ENCODE assay signal across 9 cellular contexts in the genomic region with DNA sequence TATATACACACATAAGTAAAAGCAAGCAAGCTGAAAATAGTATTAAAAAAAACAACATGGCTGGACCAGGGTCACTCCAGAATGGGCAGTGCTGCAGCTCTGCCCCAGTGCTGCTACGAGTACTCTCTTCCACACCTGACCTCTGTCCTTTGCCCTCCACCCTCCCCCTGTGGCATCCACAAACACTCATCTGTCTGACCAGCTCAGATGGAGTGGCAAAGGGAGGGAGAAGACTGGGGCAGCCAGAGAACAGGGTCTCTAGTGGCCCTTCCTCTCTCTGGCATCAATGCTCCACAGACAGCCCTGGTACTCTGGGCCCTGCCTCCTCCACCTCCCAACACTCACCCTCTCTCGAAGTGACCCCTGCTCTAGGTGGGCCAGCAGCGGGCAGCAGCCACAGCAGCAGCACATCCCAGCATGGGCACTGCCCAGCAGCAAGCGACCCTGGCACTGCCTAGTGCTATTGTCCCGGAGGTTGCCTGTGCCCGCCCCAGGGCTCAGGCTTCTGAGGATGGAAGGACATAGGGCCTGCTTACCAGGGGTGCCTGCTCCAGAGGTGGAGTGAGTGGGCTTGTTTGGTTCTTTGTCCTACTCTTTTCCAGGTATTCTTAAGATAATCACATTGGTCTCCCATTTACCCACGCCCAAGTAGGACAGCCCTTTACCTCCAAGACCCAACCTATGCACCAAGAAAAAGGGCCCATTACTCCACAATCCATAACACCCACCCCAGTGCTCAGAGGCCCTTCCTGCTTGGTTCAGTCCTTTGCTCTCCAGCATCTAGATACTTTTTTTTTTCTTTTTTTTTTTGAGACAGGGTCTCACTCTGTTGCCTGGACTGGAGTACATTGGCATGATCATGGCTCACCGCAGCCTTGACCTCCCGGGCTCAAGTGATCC. TPM values are rescaled to one million over a fixed set of nuclear protein-coding genes. Genes with fewer than 3 reads are reported as not detected.
DNase-seq lines count a peak whose midpoint lies in the region; ATAC-seq and TF ChIP-seq lines count a peak whose summit lies in the region.
"Had no signal": no experiment of that assay in that cellular context is flagged by ENCODE, and none has a peak within 500 bp of the region (broad histone marks: within the 10 kb centered on the region; RNA-seq: fewer than 3 reads in every experiment).

No MANE protein-coding gene starts in this region.

- peaks cover 7 to 36% of the 10 kb centered on the region in 2 experiments; a peak in 2 of 3 replicates for H3K36me3 ChIP-seq in HEK293 (ENCODE audit: control insufficient read depth in 2 of 2, insufficient read depth in 1 of 2, low read length in 2 of 2)
- peaks cover 0 to 65% (median 16%) of the 10 kb centered on the region in 6 donors for H3K36me3 ChIP-seq in spleen

- no peaks in the 10 kb centered on the region for H3K27me3 Mint-ChIP-seq in activated CD8-positive, alpha-beta T cell treated with anti-CD3 and anti-CD28 coated beads for 36 hours

- TF ChIP-seq POLR2A in spleen (IDR thresholded peaks at IDR 0.05): no peak

- TF ChIP-seq CTCF in HEK293 (tag by site-specific recombination; IDR thresholded peaks at IDR 0.05) (no peak), spleen (IDR thresholded peaks at IDR 0.05 in 8 of 11, conservative IDR thresholded peaks at IDR 0.05 in 3 of 11) (no peak)
- TF ChIP-seq CTCF in activated CD8-positive, alpha-beta T cell treated with anti-CD3 and anti-CD28 coated beads for 36 hours (IDR thresholded peaks at IDR 0.05): no peak

- H3K4me1 ChIP-seq in HEK293 (ENCODE audit: control insufficient read depth, insufficient read depth, low read length) (peaks cover 17% of the 10 kb centered on the region), spleen (peaks cover 84 to 100% (median 95%) of the 10 kb centered on the region in 6 donors)

- H3K4me3 ChIP-seq in HEK293 (ENCODE audit: low read depth, low read length) (no peak overlapping the region), spleen (peak overlapping the region in 1 of 8 donors; percentile 23)

- ATAC-seq in activated CD8-positive, alpha-beta T cell treated with anti-CD3 and anti-CD28 coated beads for 36 hours: no peak
- ATAC-seq in GM21360 (IDR thresholded peaks at IDR 0.05; ENCODE audit: unreplicated experiment): no peak

- no peaks in the 10 kb centered on the region for H3K27me3 ChIP-seq in spleen (replicated peaks in 1 of 7)

- H3K4me1 Mint-ChIP-seq in activated CD8-positive, alpha-beta T cell treated with anti-CD3 and anti-CD28 coated beads for 36 hours (ENCODE audit: low read depth): peaks cover 90% of the 10 kb centered on the region

- H3K9me3 ChIP-seq in HEK293 (ENCODE audit: control insufficient read depth, insufficient read depth, low read depth, low read length): no peaks in the 10 kb centered on the region
- H3K9me3 ChIP-seq in spleen: no peaks in the 10 kb centered on the region

- POLR2A ChIA-PET in HEK293 (lab: Yijun Ruan, JAX): no interaction called here
- POLR2A ChIA-PET in activated CD8-positive, alpha-beta T cell treated with anti-CD3 and anti-CD28 coated beads for 36 hours (lab: Charles Lee): interaction anchor here (1.0 to 8.2 kb wide), 4 partner anchors 10 to 48 kb away, joined by 3 to 46 read pairs (median 10); a partner anchor contains a TSS

- 64 to 83% (median 70%) methylated on average over 7 to 9 of the region's 9 CpGs for WGBS in spleen, 5 donors

- peaks cover 83% of the 10 kb centered on the region for H3K36me3 Mint-ChIP-seq in activated CD8-positive, alpha-beta T cell treated with anti-CD3 and anti-CD28 coated beads for 36 hours (ENCODE audit: low read depth)

- H3K27ac ChIP-seq in HEK293 (ENCODE audit: extremely low read depth, low read depth, low read length) (no peak overlapping the region), spleen (peak overlapping the region in 7 of 8 donors; percentile 70 to 99 (median 98))

- no peak for DNase-seq in activated CD8-positive, alpha-beta T cell treated with anti-CD3 and anti-CD28 coated beads for 36 hours
- peak; percentile 34 to 71 for DNase-seq in hippocampal formation (lab: John Stamatoyannopoulos, UW)
- peak; percentile 77 for DNase-seq in spleen
- no peak for DNase-seq in NCI-H510A (lab: John Stamatoyannopoulos, UW)
- no peak for DNase-seq in OCI-M1 (lab: John Stamatoyannopoulos, UW)
- DNase-seq: activated CD4-positive, alpha-beta T cell treated with anti-CD3 and anti-CD28 coated beads, Interleukin-2, amount 50 U/mL, for 1 hour had no signal

- H3K27ac Mint-ChIP-seq in activated CD8-positive, alpha-beta T cell treated with anti-CD3 and anti-CD28 coated beads for 36 hours: peak overlapping the region; percentile 83

- peak overlapping the region; percentile 47 for H3K4me3 Mint-ChIP-seq in activated CD8-positive, alpha-beta T cell treated with anti-CD3 and anti-CD28 coated beads for 36 hours

- intact Hi-C loops in activated CD8-positive, alpha-beta T cell treated with anti-CD3 and anti-CD28 coated beads for 36 hours (cut with micrococcal nuclease): no loop called here
- intact Hi-C loops in spleen (cut with DNase I; ENCODE audit: low total_unique reads): no loop called here

- H3K9me3 Mint-ChIP-seq in activated CD8-positive, alpha-beta T cell treated with anti-CD3 and anti-CD28 coated beads for 36 hours: no peaks in the 10 kb centered on the region

- CTCF ChIA-PET in HEK293 (lab: Yijun Ruan, JAX): interaction anchor here (0.6 kb wide), 1 partner anchor 37 kb away, joined by 3 read pairs; no protein-coding TSS in a partner anchor
- CTCF ChIA-PET in activated CD8-positive, alpha-beta T cell treated with anti-CD3 and anti-CD28 coated beads for 36 hours (lab: Charles Lee): interaction anchor here (1.1 to 2.7 kb wide), 3 partner anchors 12 to 18 kb away, joined by 3 to 11 read pairs (median 4); no protein-coding TSS in a partner anchor

TF ChIP-seq in HEK293, 187 proteins besides CTCF, POLR2A, EP300 and RAD21 (continues in another document):
- TF ChIP-seq, protein P1, sequence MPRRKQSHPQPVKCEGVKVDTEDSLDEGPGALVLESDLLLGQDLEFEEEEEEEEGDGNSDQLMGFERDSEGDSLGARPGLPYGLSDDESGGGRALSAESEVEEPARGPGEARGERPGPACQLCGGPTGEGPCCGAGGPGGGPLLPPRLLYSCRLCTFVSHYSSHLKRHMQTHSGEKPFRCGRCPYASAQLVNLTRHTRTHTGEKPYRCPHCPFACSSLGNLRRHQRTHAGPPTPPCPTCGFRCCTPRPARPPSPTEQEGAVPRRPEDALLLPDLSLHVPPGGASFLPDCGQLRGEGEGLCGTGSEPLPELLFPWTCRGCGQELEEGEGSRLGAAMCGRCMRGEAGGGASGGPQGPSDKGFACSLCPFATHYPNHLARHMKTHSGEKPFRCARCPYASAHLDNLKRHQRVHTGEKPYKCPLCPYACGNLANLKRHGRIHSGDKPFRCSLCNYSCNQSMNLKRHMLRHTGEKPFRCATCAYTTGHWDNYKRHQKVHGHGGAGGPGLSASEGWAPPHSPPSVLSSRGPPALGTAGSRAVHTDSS (tag by site-specific recombination; IDR thresholded peaks at IDR 0.05): no peak
- TF ChIP-seq, protein P2, sequence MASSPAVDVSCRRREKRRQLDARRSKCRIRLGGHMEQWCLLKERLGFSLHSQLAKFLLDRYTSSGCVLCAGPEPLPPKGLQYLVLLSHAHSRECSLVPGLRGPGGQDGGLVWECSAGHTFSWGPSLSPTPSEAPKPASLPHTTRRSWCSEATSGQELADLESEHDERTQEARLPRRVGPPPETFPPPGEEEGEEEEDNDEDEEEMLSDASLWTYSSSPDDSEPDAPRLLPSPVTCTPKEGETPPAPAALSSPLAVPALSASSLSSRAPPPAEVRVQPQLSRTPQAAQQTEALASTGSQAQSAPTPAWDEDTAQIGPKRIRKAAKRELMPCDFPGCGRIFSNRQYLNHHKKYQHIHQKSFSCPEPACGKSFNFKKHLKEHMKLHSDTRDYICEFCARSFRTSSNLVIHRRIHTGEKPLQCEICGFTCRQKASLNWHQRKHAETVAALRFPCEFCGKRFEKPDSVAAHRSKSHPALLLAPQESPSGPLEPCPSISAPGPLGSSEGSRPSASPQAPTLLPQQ (tag by site-specific recombination; IDR thresholded peaks at IDR 0.05): no peak
- TF ChIP-seq, protein P3, sequence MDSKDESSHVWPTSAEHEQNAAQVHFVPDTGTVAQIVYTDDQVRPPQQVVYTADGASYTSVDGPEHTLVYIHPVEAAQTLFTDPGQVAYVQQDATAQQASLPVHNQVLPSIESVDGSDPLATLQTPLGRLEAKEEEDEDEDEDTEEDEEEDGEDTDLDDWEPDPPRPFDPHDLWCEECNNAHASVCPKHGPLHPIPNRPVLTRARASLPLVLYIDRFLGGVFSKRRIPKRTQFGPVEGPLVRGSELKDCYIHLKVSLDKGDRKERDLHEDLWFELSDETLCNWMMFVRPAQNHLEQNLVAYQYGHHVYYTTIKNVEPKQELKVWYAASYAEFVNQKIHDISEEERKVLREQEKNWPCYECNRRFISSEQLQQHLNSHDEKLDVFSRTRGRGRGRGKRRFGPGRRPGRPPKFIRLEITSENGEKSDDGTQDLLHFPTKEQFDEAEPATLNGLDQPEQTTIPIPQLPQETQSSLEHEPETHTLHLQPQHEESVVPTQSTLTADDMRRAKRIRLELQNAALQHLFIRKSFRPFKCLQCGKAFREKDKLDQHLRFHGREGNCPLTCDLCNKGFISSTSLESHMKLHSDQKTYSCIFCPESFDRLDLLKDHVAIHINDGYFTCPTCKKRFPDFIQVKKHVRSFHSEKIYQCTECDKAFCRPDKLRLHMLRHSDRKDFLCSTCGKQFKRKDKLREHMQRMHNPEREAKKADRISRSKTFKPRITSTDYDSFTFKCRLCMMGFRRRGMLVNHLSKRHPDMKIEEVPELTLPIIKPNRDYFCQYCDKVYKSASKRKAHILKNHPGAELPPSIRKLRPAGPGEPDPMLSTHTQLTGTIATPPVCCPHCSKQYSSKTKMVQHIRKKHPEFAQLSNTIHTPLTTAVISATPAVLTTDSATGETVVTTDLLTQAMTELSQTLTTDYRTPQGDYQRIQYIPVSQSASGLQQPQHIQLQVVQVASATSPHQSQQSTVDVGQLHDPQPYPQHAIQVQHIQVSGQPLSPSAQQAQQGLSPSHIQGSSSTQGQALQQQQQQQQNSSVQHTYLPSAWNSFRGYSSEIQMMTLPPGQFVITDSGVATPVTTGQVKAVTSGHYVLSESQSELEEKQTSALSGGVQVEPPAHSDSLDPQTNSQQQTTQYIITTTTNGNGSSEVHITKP (tag by site-specific recombination; IDR thresholded peaks at IDR 0.05): peak; percentile 65; the same call in 1 of the 2 replicates

RNA-seq across cellular contexts. Expression of a gene that starts 6.2 kb away (rescaled TPM):
- total RNA-seq in activated CD8-positive, alpha-beta T cell treated with anti-CD3 and anti-CD28 coated beads for 36 hours: 100 to 1,000 TPM; 147 to 150 TPM
- total RNA-seq in spleen: 100 to 1,000 TPM; 129 to 228 (median 192) TPM
- polyA plus RNA-seq in spleen: 10 to 100 TPM; 45.1 to 83.0 (median 63.4) TPM

RNA-seq across cellular contexts. Expression of a gene that starts 30.7 kb away (rescaled TPM):
- not detected for total RNA-seq in activated CD8-positive, alpha-beta T cell treated with anti-CD3 and anti-CD28 coated beads for 36 hours
- total RNA-seq in spleen: under 1 TPM in 1 of 7 donors, not detected in 6; 0.88 TPM
- polyA plus RNA-seq in spleen: under 1 TPM in 1 of 3 donors, not detected in 2; 0.06 TPM
- total RNA-seq: mononuclear cell had no signal

RNA-seq across cellular contexts. Expression of a gene that starts 37.9 kb away (rescaled TPM):
- 10 to 100 TPM; 68.1 to 71.3 TPM for total RNA-seq in activated CD8-positive, alpha-beta T cell treated with anti-CD3 and anti-CD28 coated beads for 36 hours
- 10 to 100 TPM; 43.2 to 70.5 (median 59.3) TPM for total RNA-seq in spleen
- 10 to 100 TPM; 24.9 to 33.8 (median 29.3) TPM for polyA plus RNA-seq in spleen

RNA-seq across cellular contexts. Expression of a gene that starts 48.6 kb away (rescaled TPM):
- 100 to 1,000 TPM; 148 to 150 TPM for total RNA-seq in activated CD8-positive, alpha-beta T cell treated with anti-CD3 and anti-CD28 coated beads for 36 hours
- 100 to 1,000 TPM; 152 to 254 (median 183) TPM for total RNA-seq in spleen
- polyA plus RNA-seq in spleen: 100 to 1,000 TPM; 198 to 291 (median 224) TPM

Comparison
In these comparisons a context has a peak if more than half of its experiments do, and no peak if none do; other contexts are left out.
1. DNase-seq: peak in hippocampal formation (2 of 2) and spleen (single experiment); none in activated CD8-positive, alpha-beta T cell treated with anti-CD3 and anti-CD28 coated beads for 36 hours (single experiment), NCI-H510A (single experiment) and OCI-M1 (single experiment).